Comparison of ENCODE assay signal across 7 cellular contexts in the genomic region with DNA sequence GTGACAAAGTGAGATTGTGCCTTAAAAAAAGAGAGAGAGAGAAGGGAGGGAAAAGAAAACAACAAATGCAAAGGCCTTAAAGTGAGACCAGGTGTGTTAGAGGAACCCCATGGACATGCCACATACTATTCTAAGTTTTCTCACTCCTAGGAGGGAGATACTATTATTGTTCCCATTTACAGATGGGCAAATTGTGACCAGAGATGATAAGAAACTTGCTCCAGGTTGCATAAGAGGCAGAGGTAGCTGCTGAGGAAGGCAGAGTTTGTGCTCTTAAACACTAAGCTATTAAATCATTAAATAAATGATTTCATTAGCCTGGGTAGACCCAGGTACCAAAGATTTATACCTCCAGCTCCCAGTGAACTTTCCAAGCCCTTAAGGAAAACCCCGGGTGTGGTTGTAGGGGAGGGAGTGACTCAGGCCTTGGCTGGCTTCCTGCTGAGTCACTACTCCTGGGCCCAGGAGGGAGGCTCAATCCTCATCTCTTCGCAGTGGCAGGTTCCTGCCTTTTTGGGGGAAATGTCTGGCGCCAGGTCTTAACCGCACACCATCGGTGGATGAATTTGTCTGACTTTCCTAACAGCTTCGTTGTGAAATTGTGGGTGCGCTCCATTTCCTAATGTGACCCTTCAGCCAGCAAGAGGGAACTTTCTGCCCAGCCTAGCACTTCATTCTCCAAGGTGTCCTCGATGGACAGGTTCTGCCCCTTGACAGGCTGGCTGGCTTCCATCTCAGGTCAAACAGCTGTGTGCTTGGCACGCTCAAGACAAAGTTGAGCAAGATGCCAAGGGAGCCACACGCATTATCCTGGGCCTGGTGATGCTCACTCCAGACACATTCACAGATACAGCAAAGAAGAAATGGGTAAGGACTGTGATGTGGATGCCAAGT. TPM values are rescaled to one million over a fixed set of nuclear protein-coding genes. Genes with fewer than 3 reads are reported as not detected.
DNase-seq lines count a peak whose midpoint lies in the region; ATAC-seq and TF ChIP-seq lines count a peak whose summit lies in the region.

No MANE protein-coding gene starts in this region.

- no peak overlapping the region for H3K4me3 Mint-ChIP-seq in GM23338

- peak; percentile 22 for ATAC-seq in GM23338
- ATAC-seq in Panc1 = peak; percentile 96
- ATAC-seq in left lung = peak; percentile 93

- H3K27ac ChIP-seq in GM23338 (ENCODE audit: low read depth) (no peak overlapping the region), Panc1 (ENCODE audit: low read length) (peak overlapping the region; percentile 75), left lung (peak overlapping the region; percentile 37 to 68)

- H3K27ac Mint-ChIP-seq in GM23338 = peak overlapping the region; percentile 91

- H3K79me2 ChIP-seq in GM23338 (replicated peaks; ENCODE audit: insufficient read depth) = no peaks in the 10 kb centered on the region

- BruUV-seq in Panc1 (replicated peaks; lab: Mats Ljungman, UMichigan) = no TSS peak

- no peaks in the 10 kb centered on the region for H3F3A ChIP-seq in GM23338 (replicated peaks; ENCODE audit: low read depth)

- H3K4me3 ChIP-seq in GM23338 (no peak overlapping the region), Panc1 (ENCODE audit: low read depth in 2 of 2, low read length in 2 of 2) (no peak overlapping the region), left lung (no peak overlapping the region)

- TF ChIP-seq CTCF in GM23338 (conservative IDR thresholded peaks at IDR 0.05; ENCODE audit: low read depth in 2 of 2) = no peak
- no peak for TF ChIP-seq CTCF in Panc1 (IDR thresholded peaks at IDR 0.05)
- no peak for TF ChIP-seq CTCF in left lung (IDR thresholded peaks at IDR 0.05)

- peaks cover 8% of the 10 kb centered on the region for H3K27me3 Mint-ChIP-seq in GM23338 (ENCODE audit: insufficient read depth, low read depth, poor library complexity)

- no peaks in the 10 kb centered on the region; the same call in 2 of the 3 replicates for H3K9me3 Mint-ChIP-seq in GM23338

- CTCF ChIA-PET in Panc1 (lab: Charles Lee) = interaction anchor here (0.6 kb wide), 2 partner anchors 12 to 43 kb away, joined by 3 to 4 read pairs; no protein-coding TSS in a partner anchor

- no peak overlapping the region for H3K4me2 ChIP-seq in GM23338

- no peaks in the 10 kb centered on the region for H4K20me1 ChIP-seq in GM23338 (replicated peaks; ENCODE audit: insufficient read depth)

- intact Hi-C loops in Panc1 (cut with micrococcal nuclease; ENCODE audit: unreplicated experiment) = no loop called here
- intact Hi-C loops in left lung (cut with DNase I) = no loop called here

- peaks cover 24% of the 10 kb centered on the region for H3K4me1 ChIP-seq in GM23338 (ENCODE audit: insufficient read depth)
- peaks cover 43% of the 10 kb centered on the region for H3K4me1 ChIP-seq in Panc1 (ENCODE audit: control insufficient read depth, insufficient read depth, low read length)
- H3K4me1 ChIP-seq in left lung = peaks cover 9 to 60% of the 10 kb centered on the region in 2 donors

- in situ Hi-C loops in Panc1 (cut with HindIII; ENCODE audit: low pct_unique_long_range_greater_than_20kb, low sequenced_read_pairs) = no loop called here

- no peaks in the 10 kb centered on the region for H3K9me3 ChIP-seq in Panc1 (ENCODE audit: control insufficient read depth, insufficient read depth, low read depth, low read length)
- H3K9me3 ChIP-seq in left lung = no peaks in the 10 kb centered on the region

- DNase-seq in GM23338 (ENCODE audit: low spot score) = peak; percentile 40
- peak; percentile 79 for DNase-seq in Panc1 (ENCODE audit: low read depth, low spot score)
- DNase-seq in brain pericyte (ENCODE audit: low read depth, low spot score) = peak; percentile 25
- DNase-seq in left lung = peak; percentile 87
- DNase-seq in stromal cell of bone marrow (ENCODE audit: low read depth) = peak; percentile 91
- DNase-seq in SK-N-DZ (ENCODE audit: low spot score) = no peak
- DNase-seq in NCI-H82 (lab: John Stamatoyannopoulos, UW) = no peak

- H3K27me3 ChIP-seq in GM23338 (ENCODE audit: insufficient read depth) = no peaks in the 10 kb centered on the region
- no peaks in the 10 kb centered on the region for H3K27me3 ChIP-seq in Panc1 (ENCODE audit: control insufficient read depth, insufficient read depth, low read length)
- no peaks in the 10 kb centered on the region for H3K27me3 ChIP-seq in left lung

- H3K36me3 ChIP-seq in GM23338 (ENCODE audit: insufficient read depth) = no peaks in the 10 kb centered on the region
- no peaks in the 10 kb centered on the region for H3K36me3 ChIP-seq in Panc1 (ENCODE audit: control insufficient read depth, insufficient read depth, low read length)
- H3K36me3 ChIP-seq in left lung = no peaks in the 10 kb centered on the region

- peak overlapping the region; percentile 90 for H2AFZ ChIP-seq in GM23338

- POLR2A ChIA-PET in Panc1 (lab: Charles Lee) = no interaction called here

- no peaks in the 10 kb centered on the region for H3K36me3 Mint-ChIP-seq in GM23338 (ENCODE audit: low read depth)

- H3K4me1 Mint-ChIP-seq in GM23338 = peaks cover 29% of the 10 kb centered on the region

- H3K9me2 ChIP-seq in GM23338 (ENCODE audit: insufficient read depth) = no peaks in the 10 kb centered on the region

TF ChIP-seq in GM23338, 12 proteins besides CTCF, POLR2A, EP300 and RAD21 (continues in another document):
- TF ChIP-seq, protein P1, sequence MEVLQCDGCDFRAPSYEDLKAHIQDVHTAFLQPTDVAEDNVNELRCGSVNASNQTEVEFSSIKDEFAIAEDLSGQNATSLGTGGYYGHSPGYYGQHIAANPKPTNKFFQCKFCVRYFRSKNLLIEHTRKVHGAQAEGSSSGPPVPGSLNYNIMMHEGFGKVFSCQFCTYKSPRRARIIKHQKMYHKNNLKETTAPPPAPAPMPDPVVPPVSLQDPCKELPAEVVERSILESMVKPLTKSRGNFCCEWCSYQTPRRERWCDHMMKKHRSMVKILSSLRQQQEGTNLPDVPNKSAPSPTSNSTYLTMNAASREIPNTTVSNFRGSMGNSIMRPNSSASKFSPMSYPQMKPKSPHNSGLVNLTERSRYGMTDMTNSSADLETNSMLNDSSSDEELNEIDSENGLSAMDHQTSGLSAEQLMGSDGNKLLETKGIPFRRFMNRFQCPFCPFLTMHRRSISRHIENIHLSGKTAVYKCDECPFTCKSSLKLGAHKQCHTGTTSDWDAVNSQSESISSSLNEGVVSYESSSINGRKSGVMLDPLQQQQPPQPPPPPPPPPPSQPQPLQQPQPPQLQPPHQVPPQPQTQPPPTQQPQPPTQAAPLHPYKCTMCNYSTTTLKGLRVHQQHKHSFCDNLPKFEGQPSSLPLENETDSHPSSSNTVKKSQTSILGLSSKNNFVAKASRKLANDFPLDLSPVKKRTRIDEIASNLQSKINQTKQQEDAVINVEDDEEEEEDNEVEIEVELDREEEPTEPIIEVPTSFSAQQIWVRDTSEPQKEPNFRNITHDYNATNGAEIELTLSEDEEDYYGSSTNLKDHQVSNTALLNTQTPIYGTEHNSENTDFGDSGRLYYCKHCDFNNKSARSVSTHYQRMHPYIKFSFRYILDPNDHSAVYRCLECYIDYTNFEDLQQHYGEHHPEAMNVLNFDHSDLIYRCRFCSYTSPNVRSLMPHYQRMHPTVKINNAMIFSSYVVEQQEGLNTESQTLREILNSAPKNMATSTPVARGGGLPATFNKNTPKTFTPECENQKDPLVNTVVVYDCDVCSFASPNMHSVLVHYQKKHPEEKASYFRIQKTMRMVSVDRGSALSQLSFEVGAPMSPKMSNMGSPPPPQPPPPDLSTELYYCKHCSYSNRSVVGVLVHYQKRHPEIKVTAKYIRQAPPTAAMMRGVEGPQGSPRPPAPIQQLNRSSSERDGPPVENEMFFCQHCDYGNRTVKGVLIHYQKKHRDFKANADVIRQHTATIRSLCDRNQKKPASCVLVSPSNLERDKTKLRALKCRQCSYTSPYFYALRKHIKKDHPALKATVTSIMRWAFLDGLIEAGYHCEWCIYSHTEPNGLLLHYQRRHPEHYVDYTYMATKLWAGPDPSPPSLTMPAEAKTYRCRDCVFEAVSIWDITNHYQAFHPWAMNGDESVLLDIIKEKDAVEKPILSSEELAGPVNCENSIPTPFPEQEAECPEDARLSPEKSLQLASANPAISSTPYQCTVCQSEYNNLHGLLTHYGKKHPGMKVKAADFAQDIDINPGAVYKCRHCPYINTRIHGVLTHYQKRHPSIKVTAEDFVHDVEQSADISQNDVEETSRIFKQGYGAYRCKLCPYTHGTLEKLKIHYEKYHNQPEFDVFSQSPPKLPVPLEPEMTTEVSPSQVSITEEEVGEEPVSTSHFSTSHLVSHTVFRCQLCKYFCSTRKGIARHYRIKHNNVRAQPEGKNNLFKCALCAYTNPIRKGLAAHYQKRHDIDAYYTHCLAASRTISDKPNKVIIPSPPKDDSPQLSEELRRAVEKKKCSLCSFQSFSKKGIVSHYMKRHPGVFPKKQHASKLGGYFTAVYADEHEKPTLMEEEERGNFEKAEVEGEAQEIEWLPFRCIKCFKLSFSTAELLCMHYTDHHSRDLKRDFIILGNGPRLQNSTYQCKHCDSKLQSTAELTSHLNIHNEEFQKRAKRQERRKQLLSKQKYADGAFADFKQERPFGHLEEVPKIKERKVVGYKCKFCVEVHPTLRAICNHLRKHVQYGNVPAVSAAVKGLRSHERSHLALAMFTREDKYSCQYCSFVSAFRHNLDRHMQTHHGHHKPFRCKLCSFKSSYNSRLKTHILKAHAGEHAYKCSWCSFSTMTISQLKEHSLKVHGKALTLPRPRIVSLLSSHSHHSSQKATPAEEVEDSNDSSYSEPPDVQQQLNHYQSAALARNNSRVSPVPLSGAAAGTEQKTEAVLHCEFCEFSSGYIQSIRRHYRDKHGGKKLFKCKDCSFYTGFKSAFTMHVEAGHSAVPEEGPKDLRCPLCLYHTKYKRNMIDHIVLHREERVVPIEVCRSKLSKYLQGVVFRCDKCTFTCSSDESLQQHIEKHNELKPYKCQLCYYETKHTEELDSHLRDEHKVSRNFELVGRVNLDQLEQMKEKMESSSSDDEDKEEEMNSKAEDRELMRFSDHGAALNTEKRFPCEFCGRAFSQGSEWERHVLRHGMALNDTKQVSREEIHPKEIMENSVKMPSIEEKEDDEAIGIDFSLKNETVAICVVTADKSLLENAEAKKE (CRISPR knock-in tag; IDR thresholded peaks at IDR 0.05) = no peak
- TF ChIP-seq EZH2 (IDR thresholded peaks at IDR 0.05; ENCODE audit: low read depth, unreplicated experiment) = no peak
- TF ChIP-seq STAT1 (IDR thresholded peaks at IDR 0.05; ENCODE audit: unreplicated experiment) = no peak

RNA-seq across cellular contexts. Expression of a gene that starts 33.4 kb away (rescaled TPM):
- 14.0 and 16.0 TPM in 2 replicates for total RNA-seq in GM23338 (2014; rRNA removed; shearing (Covaris generic))
- polyA plus RNA-seq in GM23338 (2016; fragmentation: Nextera tagmentation; extraction: Ambion mirVana) = 3.8 and 4.2 TPM in 2 replicates
- total RNA-seq in Panc1 (2021; ENCODE audit: unreplicated experiment) (73.6 TPM), left lung (10 to 100 TPM; 42.2 to 63.5 TPM)
- polyA plus RNA-seq in Panc1 (2012; ENCODE audit: insufficient read length) = 22.0 TPM
- polyA plus RNA-seq in SK-N-DZ (2014; cell fraction: cytosol; rRNA removed) = 0.14 and 0.30 TPM in 2 replicates
- polyA plus RNA-seq in SK-N-DZ (2014; cell fraction: nucleus; rRNA removed) = 0.12 TPM in 1 of 2 replicates, not detected in the other

Comparison
In these comparisons a context has a peak if more than half of its experiments do, and no peak if none do; other contexts are left out.
1. ATAC-seq: peak in every context shown above with its lines; median percentile 96 in Panc1; 93 in left lung; 22 in GM23338.
2. DNase-seq: peak in GM23338 (single experiment), Panc1 (single experiment), brain pericyte (single experiment), left lung (2 of 2) and stromal cell of bone marrow (single experiment); none in SK-N-DZ (single experiment) and NCI-H82 (single experiment).